Comparison of ENCODE assay signal across 28 cellular contexts in the genomic region with DNA sequence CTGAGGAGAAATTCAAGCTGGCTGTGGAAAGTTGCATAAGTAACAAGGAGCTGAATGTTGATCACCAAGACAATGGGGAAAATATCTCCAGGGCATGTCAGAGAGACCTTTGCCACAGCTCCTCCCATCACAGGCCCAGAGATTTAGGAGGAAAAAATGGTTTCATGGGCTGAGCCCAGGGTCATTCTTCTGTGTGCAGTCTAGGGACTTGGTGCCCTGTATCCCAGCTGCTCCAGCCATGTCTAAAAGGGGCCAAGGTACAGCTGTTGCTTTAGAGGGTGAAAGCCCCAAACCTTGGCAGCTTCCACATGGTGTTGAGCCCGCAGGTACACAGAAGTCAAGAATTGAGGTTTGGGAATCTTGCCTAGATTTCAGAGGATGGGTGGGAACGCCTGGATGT.
"Had no signal": no experiment of that assay in that cellular context is flagged by ENCODE, and none has a peak within 500 bp of the region (broad histone marks: within the 10 kb centered on the region; RNA-seq: fewer than 3 reads in every experiment).

No MANE protein-coding gene starts in this region.

- H3K4me1 ChIP-seq: stomach, suprapubic skin, testis, thyroid gland, tibial artery, tibial nerve, transverse colon, upper lobe of left lung, upper lobe of right lung, uterus, vagina had no signal

- H3K27ac Mint-ChIP-seq: stimulated activated effector memory CD8-positive, alpha-beta T cell treated with anti-CD3 and anti-CD28 coated beads, Interleukin-12 subunit alpha, Interleukin-12 subunit beta, amount 100 ng/mL, for 72 hours; stimulated activated memory B cell treated with anti-CD40 and anti-IgM and Interleukin-4, amounts not matched to agents 10 μg/mL and 1 μg/mL and 100 μg/mL, for 72 hours; stimulated activated naive B cell treated with anti-CD40 and anti-IgM and Interleukin-4, amounts not matched to agents 10 μg/mL and 1 μg/mL and 100 μg/mL, for 72 hours; stimulated activated naive CD8-positive, alpha-beta T cell treated with anti-CD3 and anti-CD28 coated beads, Interleukin-15, amount 100 ng/mL, for 72 hours; stimulated activated naive CD8-positive, alpha-beta T cell treated with anti-CD3 and anti-CD28 coated beads, Interleukin-15, Interleukin-2, amounts not matched to agents 100 ng/mL and 50 ng/mL, for 24 hours; type B pancreatic cell had no signal

- DNase-seq: stimulated activated CD4-positive, alpha-beta T cell treated with anti-CD3 and anti-CD28 coated beads, Interleukin-2, amount 100 ng/mL, for 48 hours; stimulated activated CD4-positive, alpha-beta T cell treated with anti-CD3 and anti-CD28 coated beads, Interleukin-4, amount 100 ng/mL, for 1 hour; stimulated activated CD4-positive, alpha-beta T cell treated with anti-CD3 and anti-CD28 coated beads, Interleukin-4, amount 100 ng/mL, for 24 hours; stimulated activated CD4-positive, alpha-beta T cell treated with anti-CD3 and anti-CD28 coated beads, Interleukin-4, amount 100 ng/mL, for 4 hours; stimulated activated CD8-positive, alpha-beta memory T cell treated with anti-CD3 and anti-CD28 coated beads, Interleukin-4, amount 100 ng/mL, for 48 hours; stimulated activated naive B cell treated with anti-CD40 and anti-IgM and Interleukin-4, amounts not matched to agents 10 μg/mL and 1 μg/mL and 100 μg/mL, for 72 hours; stimulated activated naive CD4-positive, alpha-beta T cell; stimulated activated naive CD4-positive, alpha-beta T cell treated with Interleukin-2 at 50 U/mL for 16 hours; stimulated activated naive CD8-positive, alpha-beta T cell treated with anti-CD3 and anti-CD28 coated beads, Interleukin-15, amount 100 ng/mL, for 72 hours; stimulated activated naive CD8-positive, alpha-beta T cell treated with anti-CD3 and anti-CD28 coated beads, Interleukin-15, Interleukin-2, amounts not matched to agents 100 U/mL and 50 U/mL, for 24 hours; stomach; substantia nigra; testis; thyroid gland; tibial artery; transverse colon; trophoblast cell; upper lobe of left lung; upper lobe of right lung; uterus had no signal

- H3K9me3 ChIP-seq: suprapubic skin, testis, thoracic aorta, thyroid gland, tibial artery, transverse colon, upper lobe of right lung, uterus, vagina had no signal

- H3K27me3 ChIP-seq: suprapubic skin, testis, thyroid gland, tibial artery, tibial nerve, upper lobe of left lung, upper lobe of right lung, uterus, vagina had no signal

- H3K36me3 ChIP-seq: stomach, suprapubic skin, thoracic aorta, thyroid gland, tibial artery, tibial nerve, transverse colon, upper lobe of left lung, upper lobe of right lung, uterus, vagina had no signal

- ATAC-seq: stimulated activated effector memory CD8-positive, alpha-beta T cell treated with anti-CD3 and anti-CD28 coated beads, Interleukin-12 subunit alpha, Interleukin-12 subunit beta, amount 100 ng/mL, for 72 hours; stimulated activated memory B cell treated with anti-CD40 and anti-IgM and Interleukin-4, amounts not matched to agents 10 μg/mL and 1 μg/mL and 100 μg/mL, for 72 hours; stimulated activated naive B cell treated with anti-CD40 and anti-IgM and Interleukin-4, amounts not matched to agents 10 μg/mL and 1 μg/mL and 100 μg/mL, for 72 hours; stimulated activated naive CD8-positive, alpha-beta T cell treated with anti-CD3 and anti-CD28 coated beads, Interleukin-15, amount 100 ng/mL, for 72 hours; stimulated activated naive CD8-positive, alpha-beta T cell treated with anti-CD3 and anti-CD28 coated beads, Interleukin-15, Interleukin-2, amounts not matched to agents 100 U/mL and 50 U/mL, for 24 hours; upper lobe of right lung had no signal

- H3K27me3 Mint-ChIP-seq: stimulated activated memory B cell treated with anti-CD40 and anti-IgM and Interleukin-4, amounts not matched to agents 10 μg/mL and 1 μg/mL and 100 μg/mL, for 72 hours; stimulated activated naive CD8-positive, alpha-beta T cell treated with anti-CD3 and anti-CD28 coated beads, Interleukin-15, amount 100 ng/mL, for 72 hours; stimulated activated naive CD8-positive, alpha-beta T cell treated with anti-CD3 and anti-CD28 coated beads, Interleukin-15, Interleukin-2, amounts not matched to agents 100 ng/mL and 50 ng/mL, for 24 hours; type B pancreatic cell had no signal

- H3K27ac ChIP-seq: stomach, suprapubic skin, testis, thoracic aorta, thyroid gland, tibial artery, tibial nerve, transverse colon, upper lobe of left lung, upper lobe of right lung, uterus, vagina had no signal

- H3K36me3 Mint-ChIP-seq: stimulated activated effector memory CD8-positive, alpha-beta T cell treated with anti-CD3 and anti-CD28 coated beads, Interleukin-12 subunit alpha, Interleukin-12 subunit beta, amount 100 ng/mL, for 72 hours; stimulated activated memory B cell treated with anti-CD40 and anti-IgM and Interleukin-4, amounts not matched to agents 10 μg/mL and 1 μg/mL and 100 μg/mL, for 72 hours; stimulated activated naive B cell treated with anti-CD40 and anti-IgM and Interleukin-4, amounts not matched to agents 10 μg/mL and 1 μg/mL and 100 μg/mL, for 72 hours had no signal

- H3K4me3 Mint-ChIP-seq: stimulated activated effector memory CD8-positive, alpha-beta T cell treated with anti-CD3 and anti-CD28 coated beads, Interleukin-12 subunit alpha, Interleukin-12 subunit beta, amount 100 ng/mL, for 72 hours; stimulated activated memory B cell treated with anti-CD40 and anti-IgM and Interleukin-4, amounts not matched to agents 10 μg/mL and 1 μg/mL and 100 μg/mL, for 72 hours; stimulated activated naive B cell treated with anti-CD40 and anti-IgM and Interleukin-4, amounts not matched to agents 10 μg/mL and 1 μg/mL and 100 μg/mL, for 72 hours; stimulated activated naive CD8-positive, alpha-beta T cell treated with anti-CD3 and anti-CD28 coated beads, Interleukin-15, amount 100 ng/mL, for 72 hours; stimulated activated naive CD8-positive, alpha-beta T cell treated with anti-CD3 and anti-CD28 coated beads, Interleukin-15, Interleukin-2, amounts not matched to agents 100 ng/mL and 50 ng/mL, for 24 hours; type B pancreatic cell had no signal

- H3K4me3 ChIP-seq: stomach, suprapubic skin, testis, thoracic aorta, thyroid gland, tibial artery, tibial nerve, transverse colon, upper lobe of left lung, upper lobe of right lung, uterus, vagina had no signal
